In genomic region chr1:98048234-98048633, GRCh38 we compare ENCODE assay signal across 8 cellular contexts.
A peak's percentile ranks its signal among the peaks of the same experiment; 100 is the strongest.
DNase-seq lines count a peak whose midpoint lies in the region; ATAC-seq lines count a peak whose summit lies in the region.
"Had no signal": no experiment of that assay in that cellular context is flagged by ENCODE, and none has a peak within 500 bp of the region (broad histone marks: within the 10 kb centered on the region; RNA-seq: fewer than 3 reads in every experiment).

No MANE protein-coding gene starts in this region.

- peak; percentile 20 to 57 (median 39) for DNase-seq in T-helper 1 cell
- peak; percentile 96 for DNase-seq in astrocyte of the hippocampus (ENCODE audit: low read depth, low spot score)
- DNase-seq in hypothalamus (lab: John Stamatoyannopoulos, UW), result peak in 39 of 51 donors; percentile 17 to 80 (median 66)
- peak; percentile 88 for DNase-seq in sciatic nerve (ENCODE audit: low spot score)
- no peak for DNase-seq in OCI-M2 (lab: John Stamatoyannopoulos, UW; ENCODE audit: unreplicated experiment)

- intact Hi-C loops in sciatic nerve (cut with DNase I), result no loop called here

- H3K4me3 ChIP-seq in HUES6 (ENCODE audit: low read depth, low read length), result peak overlapping the region; percentile 49
- H3K4me3 ChIP-seq: ascending aorta had no signal

- ATAC-seq in GM19023 (IDR thresholded peaks at IDR 0.05; ENCODE audit: unreplicated experiment) (peak; percentile 54), sciatic nerve (peak; percentile 87)

- no peak overlapping the region for H3K27ac ChIP-seq in HUES6 (ENCODE audit: low read depth, low read length)
- H3K27ac ChIP-seq: ascending aorta had no signal

- H3K36me3 ChIP-seq in HUES6 (ENCODE audit: control insufficient read depth, insufficient read depth, low read length), result no peaks in the 10 kb centered on the region
- H3K36me3 ChIP-seq: ascending aorta had no signal

- H3K4me1 ChIP-seq in HUES6 (ENCODE audit: control insufficient read depth, insufficient read depth, low read length), result peaks cover 17% of the 10 kb centered on the region; the same call in 1 of the 2 replicates

- H3K9me3 ChIP-seq in HUES6 (ENCODE audit: control insufficient read depth, insufficient read depth, low read depth, low read length), result no peaks in the 10 kb centered on the region
- H3K9me3 ChIP-seq: ascending aorta had no signal

- H3K9ac ChIP-seq in HUES6 (ENCODE audit: low read length), result no peak overlapping the region

- peaks cover 95% of the 10 kb centered on the region for H3K27me3 ChIP-seq in HUES6 (ENCODE audit: control insufficient read depth, insufficient read depth, low read length)
